Comparison of ENCODE assay signal across 1 cellular context in the genomic region with DNA sequence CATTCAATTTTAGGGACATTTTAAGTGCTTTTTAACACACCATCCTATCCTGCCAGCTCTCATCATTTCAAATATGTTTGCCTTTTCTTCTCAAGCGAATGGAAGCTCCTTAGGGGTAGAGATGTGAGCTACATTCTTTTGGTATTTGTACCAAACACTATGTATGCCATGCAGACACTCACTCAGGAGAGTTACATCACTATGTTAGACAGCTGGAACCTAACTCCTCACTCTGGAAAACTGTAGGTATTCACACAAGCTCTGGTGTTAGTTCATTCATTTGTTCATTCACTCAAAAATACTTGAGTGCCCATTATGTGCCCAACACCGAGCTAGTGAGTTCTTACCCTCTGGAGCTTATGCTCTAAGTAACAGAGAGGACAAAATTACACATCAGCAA.
TF ChIP-seq lines count a peak whose summit lies in the region.

No MANE protein-coding gene starts in this region.

TF ChIP-seq in SK-N-SH, 30 proteins besides CTCF, POLR2A, EP300 and RAD21 (continued from another document):
- TF ChIP-seq TEAD4 (IDR thresholded peaks at IDR 0.05; ENCODE audit: borderline replicate concordance, insufficient read depth) (no peak), FOSL2 (IDR thresholded peaks at IDR 0.05; ENCODE audit: borderline replicate concordance, low read depth) (no peak), RCOR1 (IDR thresholded peaks at IDR 0.05; ENCODE audit: low read length) (no peak)
